ENCODE assay signal across 32 cellular contexts in genomic region chr2:102798181-102798580, GRCh38. TPM values are rescaled to one million over a fixed set of nuclear protein-coding genes. Genes with fewer than 3 reads are reported as not detected.
"Had no signal": no experiment of that assay in that cellular context is flagged by ENCODE, and none has a peak within 500 bp of the region (broad histone marks: within the 10 kb centered on the region; RNA-seq: fewer than 3 reads in every experiment).

No MANE protein-coding gene starts in this region.

- DNase-seq: activated CD4-positive, alpha-beta memory T cell treated with anti-CD3 and anti-CD28 coated beads, Interleukin-2, amount 10 ng/mL, durations not matched to agents 7 days and 5 days; activated CD4-positive, alpha-beta T cell treated with anti-CD3 and anti-CD28 coated beads for 1 hour; activated CD4-positive, alpha-beta T cell treated with anti-CD3 and anti-CD28 coated beads for 36 hours; activated CD4-positive, alpha-beta T cell treated with anti-CD3 and anti-CD28 coated beads for 48 hours; activated CD4-positive, alpha-beta T cell treated with anti-CD3 and anti-CD28 coated beads, Interleukin-2, amount 10 ng/mL, durations not matched to agents 7 days and 5 days; activated CD4-positive, alpha-beta T cell treated with anti-CD3 and anti-CD28 coated beads, Interleukin-2, amount 50 U/mL, for 48 hours; activated CD4-positive, CD25-positive, alpha-beta regulatory T cell; activated CD8-positive, alpha-beta memory T cell treated with anti-CD3 and anti-CD28 coated beads for 24 hours; activated CD8-positive, alpha-beta memory T cell treated with anti-CD3 and anti-CD28 coated beads, Interleukin-2, amount 10 ng/mL, durations not matched to agents 7 days and 5 days; activated CD8-positive, alpha-beta memory T cell treated with anti-CD3 and anti-CD28 coated beads, Interleukin-2, amount 50 U/mL, for 48 hours; activated CD8-positive, alpha-beta T cell treated with anti-CD3 and anti-CD28 coated beads, Interleukin-2, amount 10 ng/mL, durations not matched to agents 7 days and 5 days; activated effector memory CD4-positive, alpha-beta T cell treated with Interleukin-2 at 50 U/mL for 16 hours; activated gamma-delta T cell; activated naive CD4-positive, alpha-beta T cell treated with anti-CD3 and anti-CD28 coated beads, Interleukin-2, amount 10 ng/mL, durations not matched to agents 7 days and 5 days; activated naive CD4-positive, alpha-beta T cell treated with Interleukin-2 at 50 U/mL for 16 hours; activated naive CD8-positive, alpha-beta T cell treated with anti-CD3 and anti-CD28 coated beads, Interleukin-2, amount 10 ng/mL, durations not matched to agents 7 days and 5 days; activated naive CD8-positive, alpha-beta T cell treated with anti-CD3 and anti-CD28 coated beads, Interleukin-2, amount 50 U/mL, for 24 hours; activated T-cell treated with anti-CD3 and anti-CD28 coated beads, Interleukin-2, amount 50 U/mL, for 24 hours; activated T-cell treated with anti-CD3 and anti-CD28 coated beads, Interleukin-2, amount 50 U/mL, for 48 hours; amygdala; anterior cingulate cortex; caudate nucleus; T-helper 1 cell; T-helper 2 cell; T-helper 9 cell; WERI-Rb-1 had no signal

- H3K4me1 ChIP-seq: ascending aorta had no signal

- H3K27ac ChIP-seq: ascending aorta, cardiac muscle cell, WERI-Rb-1 had no signal

- H3K36me3 ChIP-seq: cardiac muscle cell, WERI-Rb-1 had no signal

- FAIRE-seq: bronchial epithelial cell, TTC549 had no signal

- H3K4me3 ChIP-seq: ascending aorta, cardiac muscle cell had no signal

- ATAC-seq: activated CD4-positive, alpha-beta T cell treated with anti-CD3 and anti-CD28 coated beads for 36 hours; activated CD4-positive, CD25-positive, alpha-beta regulatory T cell treated with anti-CD3 and anti-CD28 coated beads, Interleukin-2, amount 50 U/mL, for 24 hours; activated CD8-positive, alpha-beta memory T cell treated with anti-CD3 and anti-CD28 coated beads, Interleukin-2, amount 10 ng/mL, durations not matched to agents 7 days and 5 days; activated CD8-positive, alpha-beta T cell treated with anti-CD3 and anti-CD28 coated beads, Interleukin-2, amount 10 ng/mL, durations not matched to agents 7 days and 5 days; activated naive CD8-positive, alpha-beta T cell treated with anti-CD3 and anti-CD28 coated beads, Interleukin-2, amount 50 U/mL, for 24 hours; WTC11 had no signal

- H3K27me3 ChIP-seq: ascending aorta, cardiac muscle cell had no signal

RNA-seq across cellular contexts. Expression of gene TMEM182, which starts 36.4 kb away (rescaled TPM):
- total RNA-seq: ascending aorta had no signal
